Comparison of ENCODE assay signal across 20 cellular contexts in the genomic region with DNA sequence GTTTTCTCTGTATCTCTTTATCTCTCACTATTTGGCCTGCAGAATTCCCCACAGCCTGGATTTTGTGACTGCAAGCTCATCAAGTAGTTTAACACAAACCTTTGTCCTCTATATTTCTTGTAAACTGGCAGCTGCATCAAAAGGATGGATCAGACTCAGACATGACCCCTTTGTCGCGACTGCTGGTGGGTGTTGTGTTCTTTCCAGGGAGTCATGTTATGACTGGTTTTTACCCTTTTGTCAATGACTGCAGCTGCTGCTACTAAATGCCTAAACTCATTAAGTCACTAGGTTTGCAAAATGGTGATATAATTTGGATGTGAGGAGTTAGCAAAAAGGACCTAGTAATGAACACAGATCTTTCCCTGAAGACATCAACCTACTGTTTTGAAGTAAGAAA. TPM values are rescaled to one million over a fixed set of nuclear protein-coding genes. Genes with fewer than 3 reads are reported as not detected.
DNase-seq lines count a peak whose midpoint lies in the region; ATAC-seq lines count a peak whose summit lies in the region.
"Had no signal": no experiment of that assay in that cellular context is flagged by ENCODE, and none has a peak within 500 bp of the region (broad histone marks: within the 10 kb centered on the region; RNA-seq: fewer than 3 reads in every experiment).

No MANE protein-coding gene starts in this region.

- peaks cover 3 to 13% (median 7%) of the 10 kb centered on the region in 4 donors for H3K4me1 Mint-ChIP-seq in CD4-positive, alpha-beta memory T cell
- peaks cover 0 to 18% (median 9%) of the 10 kb centered on the region in 7 donors for H3K4me1 Mint-ChIP-seq in naive thymus-derived CD4-positive, alpha-beta T cell

- no peaks in the 10 kb centered on the region for H3K4me1 ChIP-seq in CD4-positive, alpha-beta memory T cell (ENCODE audit: insufficient read depth, low read length)
- H3K4me1 ChIP-seq in naive thymus-derived CD4-positive, alpha-beta T cell (ENCODE audit: control insufficient read depth in 2 of 2, insufficient read depth in 2 of 2, low read length in 2 of 2), result no peaks in the 10 kb centered on the region
- H3K4me1 ChIP-seq: A549; BLaER1 treated with 17β-estradiol and CSF1 and Interleukin-3, amounts not matched to agents 10 nM and 100 nM; breast epithelium; parathyroid adenoma had no signal

- H3K4me3 Mint-ChIP-seq in CD4-positive, alpha-beta memory T cell, result no peak overlapping the region
- H3K4me3 Mint-ChIP-seq in naive thymus-derived CD4-positive, alpha-beta T cell, result no peak overlapping the region
- H3K4me3 Mint-ChIP-seq: type B pancreatic cell had no signal

- intact Hi-C loops in CD4-positive, alpha-beta memory T cell (cut with micrococcal nuclease), result no loop called here
- intact Hi-C loops in naive thymus-derived CD4-positive, alpha-beta T cell (cut with micrococcal nuclease), result no loop called here

- CTCF ChIA-PET in CD4-positive, alpha-beta memory T cell (lab: Charles Lee; ENCODE audit: partially characterized antibody), result interaction anchor here (1.0 kb wide), 1 partner anchor 34 kb away, joined by 5 read pairs; no protein-coding TSS in a partner anchor
- CTCF ChIA-PET in naive thymus-derived CD4-positive, alpha-beta T cell (lab: Charles Lee), result interaction anchor here (1.4 kb wide), 1 partner anchor 18 kb away, joined by 5 read pairs; no protein-coding TSS in a partner anchor

- POLR2A ChIA-PET in CD4-positive, alpha-beta memory T cell (lab: Charles Lee; ENCODE audit: partially characterized antibody), result interaction anchor here (1.0 to 1.9 kb wide), 3 partner anchors 11 to 45 kb away, joined by 3 to 8 read pairs (median 3); partner anchors contain the start of gene RBM34
- POLR2A ChIA-PET in naive thymus-derived CD4-positive, alpha-beta T cell (lab: Charles Lee), result interaction anchor here (1.4 to 2.4 kb wide), 3 partner anchors 12 to 22 kb away, joined by 5 to 8 read pairs (median 6); partner anchors contain the start of gene RBM34

- no peaks in the 10 kb centered on the region for H3K27me3 Mint-ChIP-seq in CD4-positive, alpha-beta memory T cell
- H3K27me3 Mint-ChIP-seq in naive thymus-derived CD4-positive, alpha-beta T cell, result no peaks in the 10 kb centered on the region
- H3K27me3 Mint-ChIP-seq: type B pancreatic cell had no signal

- no peak overlapping the region for H3K4me3 ChIP-seq in CD4-positive, alpha-beta memory T cell (ENCODE audit: low read length in 2 of 2)
- no peak overlapping the region for H3K4me3 ChIP-seq in naive thymus-derived CD4-positive, alpha-beta T cell (ENCODE audit: low read length)
- H3K4me3 ChIP-seq: A549; BLaER1 treated with 17β-estradiol and CSF1 and Interleukin-3, amounts not matched to agents 10 nM and 100 nM; breast epithelium; GM23248; left ventricle myocardium inferior had no signal

- peak overlapping the region in 5 of 7 donors; percentile 11 to 83 (median 60) for H3K27ac Mint-ChIP-seq in CD4-positive, alpha-beta memory T cell
- H3K27ac Mint-ChIP-seq in naive thymus-derived CD4-positive, alpha-beta T cell, result peak overlapping the region in 6 of 9 donors; percentile 3 to 74 (median 44)
- H3K27ac Mint-ChIP-seq: type B pancreatic cell had no signal

- no peaks in the 10 kb centered on the region for H3K9me3 ChIP-seq in CD4-positive, alpha-beta memory T cell (ENCODE audit: control insufficient read depth in 1 of 2, low read length in 2 of 2)
- H3K9me3 ChIP-seq in naive thymus-derived CD4-positive, alpha-beta T cell (ENCODE audit: control insufficient read depth in 2 of 3, low read length in 3 of 3), result no peaks in the 10 kb centered on the region
- H3K9me3 ChIP-seq: A549, breast epithelium, left ventricle myocardium inferior had no signal

- H3K36me3 ChIP-seq in CD4-positive, alpha-beta memory T cell (ENCODE audit: insufficient read depth, low read length), result peaks cover 60% of the 10 kb centered on the region
- H3K36me3 ChIP-seq in naive thymus-derived CD4-positive, alpha-beta T cell (ENCODE audit: control insufficient read depth in 2 of 3, insufficient read depth in 3 of 3, low read length in 3 of 3), result peaks cover 21 to 71% (median 27%) of the 10 kb centered on the region in 3 experiments
- H3K36me3 ChIP-seq: breast epithelium had no signal

- DNase-seq in activated CD4-positive, alpha-beta T cell treated with anti-CD3 and anti-CD28 coated beads for 48 hours, result peak; percentile 54
- DNase-seq in activated CD4-positive, alpha-beta T cell treated with anti-CD3 and anti-CD28 coated beads for 4 hours, result no peak
- no peak for DNase-seq in CD4-positive, alpha-beta memory T cell
- peak; percentile 24 to 56 for DNase-seq in activated T-cell treated with anti-CD3 and anti-CD28 coated beads, Interleukin-2, amount 50 U/mL, for 48 hours
- no peak for DNase-seq in naive thymus-derived CD4-positive, alpha-beta T cell
- DNase-seq in SKM-1 treated with dmso at 0.1 percent for 144 hours (lab: John Stamatoyannopoulos, UW; ENCODE audit: unreplicated experiment), result no peak
- no peak for DNase-seq in NK-92 treated with Interleukin-12 subunit alpha and Interleukin-12 subunit beta, amount 100 ng/mL, for 24 hours (lab: John Stamatoyannopoulos, UW)
- no peak for DNase-seq in anterior cingulate cortex (lab: John Stamatoyannopoulos, UW)
- DNase-seq: activated CD4-positive, CD25-positive, alpha-beta regulatory T cell treated with anti-CD3 and anti-CD28 coated beads, Interleukin-2, amount 50 U/mL, for 72 hours; dermis blood vessel endothelial cell; DMS153; GM23248; left ventricle myocardium inferior; NCI-H345 had no signal

- H3K27ac ChIP-seq in CD4-positive, alpha-beta memory T cell (ENCODE audit: low read depth, low read length), result no peak overlapping the region
- no peak overlapping the region for H3K27ac ChIP-seq in naive thymus-derived CD4-positive, alpha-beta T cell (ENCODE audit: low read depth, low read length)
- H3K27ac ChIP-seq: A549; BLaER1 treated with 17β-estradiol and CSF1 and Interleukin-3, amounts not matched to agents 10 nM and 100 nM; breast epithelium; GM23248; left ventricle myocardium inferior; parathyroid adenoma had no signal

- H3K9me3 Mint-ChIP-seq in CD4-positive, alpha-beta memory T cell, result peaks cover 0 to 2% (median 0%) of the 10 kb centered on the region in 8 donors
- H3K9me3 Mint-ChIP-seq in naive thymus-derived CD4-positive, alpha-beta T cell, result no peaks in the 10 kb centered on the region
- H3K9me3 Mint-ChIP-seq: type B pancreatic cell had no signal

- no peak for ATAC-seq in naive thymus-derived CD4-positive, alpha-beta T cell
- ATAC-seq: esophagus mucosa had no signal

- peaks cover 56 to 84% of the 10 kb centered on the region in 2 donors for H3K36me3 Mint-ChIP-seq in CD4-positive, alpha-beta memory T cell
- H3K36me3 Mint-ChIP-seq in naive thymus-derived CD4-positive, alpha-beta T cell, result peaks cover 24 to 57% (median 39%) of the 10 kb centered on the region in 5 donors

- H3K27me3 ChIP-seq in CD4-positive, alpha-beta memory T cell (ENCODE audit: insufficient read depth, low read length), result no peaks in the 10 kb centered on the region
- H3K27me3 ChIP-seq in naive thymus-derived CD4-positive, alpha-beta T cell (ENCODE audit: control insufficient read depth in 2 of 2, insufficient read depth in 2 of 2, low read length in 2 of 2), result no peaks in the 10 kb centered on the region
- H3K27me3 ChIP-seq: BLaER1 treated with 17β-estradiol and CSF1 and Interleukin-3, amounts not matched to agents 10 nM and 100 nM; breast epithelium had no signal

RNA-seq across cellular contexts. Expression of gene TOMM20, which starts 10.2 kb away (rescaled TPM):
- total RNA-seq in CD4-positive, alpha-beta memory T cell, result 100 to 1,000 TPM; 102 to 108 TPM
- 10 to 100 TPM; 64.4 to 70.6 TPM for polyA plus RNA-seq in CD4-positive, alpha-beta memory T cell
- 100 to 1,000 TPM in 3 of 5 experiments, 10 to 100 TPM in 2; 88.0 to 124 (median 100) TPM for total RNA-seq in naive thymus-derived CD4-positive, alpha-beta T cell
- 10 to 100 TPM; 53.2 to 67.3 TPM for polyA plus RNA-seq in naive thymus-derived CD4-positive, alpha-beta T cell

RNA-seq across cellular contexts. Expression of gene RBM34, which starts 22.2 kb away (rescaled TPM):
- total RNA-seq in CD4-positive, alpha-beta memory T cell, result 100 to 1,000 TPM; 120 TPM
- 10 to 100 TPM; 55.2 to 79.8 TPM for polyA plus RNA-seq in CD4-positive, alpha-beta memory T cell
- total RNA-seq in naive thymus-derived CD4-positive, alpha-beta T cell, result 100 to 1,000 TPM; 105 to 171 (median 137) TPM
- 10 to 100 TPM; 65.0 to 66.7 TPM for polyA plus RNA-seq in naive thymus-derived CD4-positive, alpha-beta T cell

Comparison
In these comparisons a context has a peak if more than half of its experiments do, and no peak if none do; other contexts are left out.
1. DNase-seq: peak in activated CD4-positive, alpha-beta T cell treated with anti-CD3 and anti-CD28 coated beads for 48 hours (single experiment) and activated T-cell treated with anti-CD3 and anti-CD28 coated beads, Interleukin-2, amount 50 U/mL, for 48 hours (2 of 2); none in activated CD4-positive, alpha-beta T cell treated with anti-CD3 and anti-CD28 coated beads for 4 hours (0 of 2), CD4-positive, alpha-beta memory T cell (0 of 5), naive thymus-derived CD4-positive, alpha-beta T cell (0 of 9), SKM-1 treated with dmso at 0.1 percent for 144 hours (single experiment), NK-92 treated with Interleukin-12 subunit alpha and Interleukin-12 subunit beta, amount 100 ng/mL, for 24 hours (single experiment) and anterior cingulate cortex (0 of 58).